Comparison of ENCODE assay signal across 8 cellular contexts in genomic region chr22:19974233-19974861, GRCh38. TPM values are rescaled to one million over a fixed set of nuclear protein-coding genes. Genes with fewer than 3 reads are reported as not detected.
DNase-seq lines count a peak whose midpoint lies in the region; ATAC-seq and TF ChIP-seq lines count a peak whose summit lies in the region.

No MANE protein-coding gene starts in this region.

- 0 out of 2 replicates have a peak overlapping the region, but pooled peaks have one; percentile 16 for H3K9ac ChIP-seq in Karpas-422 (ENCODE audit: low read length)

- H3K4me1 ChIP-seq in Karpas-422 (ENCODE audit: low read length) (peaks cover 21% of the 10 kb centered on the region), PC-9 (replicated peaks; ENCODE audit: insufficient read depth) (peaks cover 17% of the 10 kb centered on the region)

- peak; percentile 29 for ATAC-seq in stimulated activated effector memory CD8-positive, alpha-beta T cell treated with anti-CD3 and anti-CD28 coated beads, Interleukin-12 subunit alpha, Interleukin-12 subunit beta, amount 100 ng/mL, for 72 hours
- ATAC-seq in HG03108 (IDR thresholded peaks at IDR 0.05; ENCODE audit: unreplicated experiment) (no peak), HG03521 (IDR thresholded peaks at IDR 0.05; ENCODE audit: unreplicated experiment) (no peak)

- H3K4me3 ChIP-seq in Karpas-422 (ENCODE audit: low read length) (no peak overlapping the region), PC-9 (no peak overlapping the region), fibroblast of mammary gland (ENCODE audit: control insufficient read depth, low read depth, low read length) (no peak overlapping the region)

- H3K9me3 Mint-ChIP-seq in stimulated activated effector memory CD8-positive, alpha-beta T cell treated with anti-CD3 and anti-CD28 coated beads, Interleukin-12 subunit alpha, Interleukin-12 subunit beta, amount 100 ng/mL, for 72 hours, result no peaks in the 10 kb centered on the region

- H3K27ac ChIP-seq in Karpas-422 (ENCODE audit: low read length), result peak overlapping the region; percentile 66
- H3K27ac ChIP-seq in PC-9, result 0 out of 2 replicates have a peak overlapping the region, but pooled peaks have one; percentile 41

- no peak overlapping the region for H3K4me3 Mint-ChIP-seq in stimulated activated effector memory CD8-positive, alpha-beta T cell treated with anti-CD3 and anti-CD28 coated beads, Interleukin-12 subunit alpha, Interleukin-12 subunit beta, amount 100 ng/mL, for 72 hours

- H3K36me3 Mint-ChIP-seq in stimulated activated effector memory CD8-positive, alpha-beta T cell treated with anti-CD3 and anti-CD28 coated beads, Interleukin-12 subunit alpha, Interleukin-12 subunit beta, amount 100 ng/mL, for 72 hours, result peaks cover 6% of the 10 kb centered on the region

- peaks cover 14% of the 10 kb centered on the region; the same call in 1 of the 2 replicates for H3F3A ChIP-seq in PC-9 (ENCODE audit: insufficient read depth, low read depth)

- H3K9me3 ChIP-seq in Karpas-422 (ENCODE audit: low read length) (no peaks in the 10 kb centered on the region), PC-9 (ENCODE audit: insufficient read depth, low read depth) (no peaks in the 10 kb centered on the region)

- DNase-seq in NCI-H510A treated with DMSO at 0.1 percent for 48 hours (lab: John Stamatoyannopoulos, UW), result peak; percentile 40
- DNase-seq in NCI-H510A (lab: John Stamatoyannopoulos, UW), result no peak
- peak; percentile 95 for DNase-seq in Karpas-422
- DNase-seq in PC-9, result peak; percentile 44 to 57
- DNase-seq in fibroblast of mammary gland (ENCODE audit: low read depth), result peak; percentile 43
- no peak for DNase-seq in stimulated activated effector memory CD8-positive, alpha-beta T cell treated with anti-CD3 and anti-CD28 coated beads, Interleukin-12 subunit alpha, Interleukin-12 subunit beta, amount 100 ng/mL, for 72 hours (ENCODE audit: low spot score in 2 of 2)

- H2AFZ ChIP-seq in Karpas-422 (ENCODE audit: low read length), result no peak overlapping the region
- H2AFZ ChIP-seq in PC-9, result no peak overlapping the region

- no peak for TF ChIP-seq CTCF in PC-9 (conservative IDR thresholded peaks at IDR 0.05)
- TF ChIP-seq CTCF in fibroblast of mammary gland (conservative IDR thresholded peaks at IDR 0.05; ENCODE audit: control insufficient read depth, insufficient read depth, low read depth, low read length), result no peak

- H4K20me1 ChIP-seq in Karpas-422 (ENCODE audit: insufficient read depth, low read depth, low read length) (no peaks in the 10 kb centered on the region), PC-9 (ENCODE audit: insufficient read depth) (no peaks in the 10 kb centered on the region)

- no TSS peak for BruUV-seq in PC-9 (replicated peaks; lab: Mats Ljungman, UMichigan)

- H3K36me3 ChIP-seq in Karpas-422 (ENCODE audit: insufficient read depth, low read length), result no peaks in the 10 kb centered on the region
- no peaks in the 10 kb centered on the region for H3K36me3 ChIP-seq in PC-9 (ENCODE audit: low read depth)

- intact Hi-C loops in PC-9 (cut with micrococcal nuclease; ENCODE audit: unreplicated experiment), result loop anchor here (2.0 kb wide), 1 partner anchor 46 kb away; the partner anchor contains the start of gene TANGO2

- no peaks in the 10 kb centered on the region for H3K27me3 ChIP-seq in Karpas-422 (ENCODE audit: low read length)
- H3K27me3 ChIP-seq in PC-9 (ENCODE audit: insufficient read depth, low read depth), result no peaks in the 10 kb centered on the region

- CTCF ChIA-PET in PC-9 (lab: Charles Lee), result no interaction called here

- H3K79me2 ChIP-seq in Karpas-422 (ENCODE audit: low read length), result no peaks in the 10 kb centered on the region
- no peaks in the 10 kb centered on the region for H3K79me2 ChIP-seq in PC-9 (ENCODE audit: low read depth)

- peak overlapping the region; percentile 82 for H3K27ac Mint-ChIP-seq in stimulated activated effector memory CD8-positive, alpha-beta T cell treated with anti-CD3 and anti-CD28 coated beads, Interleukin-12 subunit alpha, Interleukin-12 subunit beta, amount 100 ng/mL, for 72 hours

- no peak overlapping the region for H3K4me2 ChIP-seq in Karpas-422 (ENCODE audit: low read depth, low read length, poor library complexity, severe bottlenecking)
- peak overlapping the region; percentile 18 for H3K4me2 ChIP-seq in PC-9

- H3K9me2 ChIP-seq in Karpas-422 (replicated peaks; ENCODE audit: insufficient read depth, low read length), result no peaks in the 10 kb centered on the region
- H3K9me2 ChIP-seq in PC-9 (ENCODE audit: insufficient read depth), result no peaks in the 10 kb centered on the region

- H3K4me1 Mint-ChIP-seq in stimulated activated effector memory CD8-positive, alpha-beta T cell treated with anti-CD3 and anti-CD28 coated beads, Interleukin-12 subunit alpha, Interleukin-12 subunit beta, amount 100 ng/mL, for 72 hours, result peaks cover 27% of the 10 kb centered on the region

- POLR2A ChIA-PET in PC-9 (lab: Charles Lee; ENCODE audit: unreplicated experiment), result interaction anchor here (0.7 kb wide), 1 partner anchor 108 kb away, joined by 3 read pairs; no protein-coding TSS in a partner anchor

RNA-seq across cellular contexts. Expression of gene TXNRD2, which starts 32.7 kb away (rescaled TPM):
- 7.0 and 20.7 TPM in 2 replicates for total RNA-seq in Karpas-422 (2014; rRNA removed; shearing (Covaris generic); ENCODE audit: low replicate concordance)
- total RNA-seq in PC-9 (2021), result 21.7 and 22.4 TPM in 2 replicates

RNA-seq across cellular contexts. Expression of gene COMT, which starts 32.8 kb away (rescaled TPM):
- total RNA-seq in Karpas-422 (2014; rRNA removed; shearing (Covaris generic); ENCODE audit: low replicate concordance), result 72.0 and 181 TPM in 2 replicates
- 99.9 and 107 TPM in 2 replicates for total RNA-seq in PC-9 (2021)

RNA-seq across cellular contexts. Expression of gene ARVCF, which starts 42.3 kb away (rescaled TPM):
- total RNA-seq in Karpas-422 (2014; rRNA removed; shearing (Covaris generic); ENCODE audit: low replicate concordance), result 4.3 and 13.7 TPM in 2 replicates
- total RNA-seq in PC-9 (2021), result 15.6 and 21.0 TPM in 2 replicates

RNA-seq across cellular contexts. Expression of gene TANGO2, which starts 46.6 kb away (rescaled TPM):
- 36.8 and 39.0 TPM in 2 replicates for total RNA-seq in Karpas-422 (2014; rRNA removed; shearing (Covaris generic); ENCODE audit: low replicate concordance)
- 22.4 and 25.0 TPM in 2 replicates for total RNA-seq in PC-9 (2021)

Comparison
In these comparisons a context has a peak if more than half of its experiments do, and no peak if none do; other contexts are left out.
1. DNase-seq: peak in NCI-H510A treated with DMSO at 0.1 percent for 48 hours (single experiment), Karpas-422 (single experiment), PC-9 (2 of 2) and fibroblast of mammary gland (single experiment); none in NCI-H510A (single experiment) and stimulated activated effector memory CD8-positive, alpha-beta T cell treated with anti-CD3 and anti-CD28 coated beads, Interleukin-12 subunit alpha, Interleukin-12 subunit beta, amount 100 ng/mL, for 72 hours (0 of 2).